In the genomic region with DNA sequence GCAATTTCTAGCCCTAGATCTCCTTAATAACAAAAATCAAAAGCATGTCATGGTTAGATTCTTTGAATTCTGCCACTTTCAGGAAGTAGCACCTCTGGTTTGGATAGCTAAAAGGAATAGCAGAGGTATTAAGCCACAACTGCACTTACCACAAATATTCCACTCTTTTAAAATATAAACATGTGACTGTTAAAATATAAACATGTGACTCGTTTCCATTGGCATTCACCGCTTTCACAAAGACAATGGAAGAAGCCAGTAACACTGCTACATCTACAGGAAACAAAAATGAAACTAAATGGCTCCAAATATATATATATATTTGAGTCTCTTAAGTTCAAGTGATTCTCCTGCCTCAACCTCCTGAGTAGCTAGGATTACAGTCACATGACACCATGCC, we compare ENCODE assay signal across 15 cellular contexts.
DNase-seq lines count a peak whose midpoint lies in the region; ATAC-seq, FAIRE-seq and TF ChIP-seq lines count a peak whose summit lies in the region.
"Had no signal": no experiment of that assay in that cellular context is flagged by ENCODE, and none has a peak within 500 bp of the region (broad histone marks: within the 10 kb centered on the region; RNA-seq: fewer than 3 reads in every experiment).

No MANE protein-coding gene starts in this region.

- H3K79me2 ChIP-seq in SK-N-SH (ENCODE audit: insufficient read depth) = no peaks in the 10 kb centered on the region

- no peak for TF ChIP-seq RAD21 in SK-N-SH (IDR thresholded peaks at IDR 0.05; ENCODE audit: low read length)

- no peak for DNase-seq in SK-N-SH
- DNase-seq in amniotic epithelial cell (ENCODE audit: low read depth) = peak; percentile 74
- peak; percentile 68 for DNase-seq in fibroblast of pulmonary artery (ENCODE audit: low read depth)
- DNase-seq in urothelium cell line (ENCODE audit: low spot score) = peak; percentile 13
- no peak for DNase-seq in HuH-7.5 (ENCODE audit: low spot score)
- DNase-seq in SKM-1 (lab: John Stamatoyannopoulos, UW; ENCODE audit: unreplicated experiment) = no peak
- DNase-seq in GM13977 (ENCODE audit: low spot score) = no peak
- DNase-seq: KG1, lower lobe of right lung, NCI-H524, Peyer's patch had no signal

- no peak for ATAC-seq in SK-N-SH treated with all-trans-retinoic acid at 6 μM for 48 hours
- ATAC-seq: GM12878, lower lobe of right lung had no signal

- TF ChIP-seq EP300 in SK-N-SH (IDR thresholded peaks at IDR 0.05; ENCODE audit: borderline replicate concordance in 1 of 2, low read depth in 1 of 2, low read length in 1 of 2) = no peak

- no peak overlapping the region for H3K4me3 ChIP-seq in SK-N-SH (ENCODE audit: low read depth in 2 of 2, low read length in 1 of 2)
- no peak overlapping the region for H3K4me3 ChIP-seq in fibroblast of pulmonary artery (replicated peaks; ENCODE audit: low read depth, low read length)
- H3K4me3 ChIP-seq: cardiac muscle cell, GM12878, lower lobe of right lung, Peyer's patch had no signal

- TF ChIP-seq CTCF in SK-N-SH (IDR thresholded peaks at IDR 0.05) = no peak
- no peak for TF ChIP-seq CTCF in fibroblast of pulmonary artery (IDR thresholded peaks at IDR 0.05; ENCODE audit: low read length, missing control alignments)
- no peak for TF ChIP-seq CTCF in GM13977 (IDR thresholded peaks at IDR 0.05; ENCODE audit: extremely low read depth, insufficient read depth, missing control alignments)

- 0 out of 2 replicates have a peak overlapping the region, but pooled peaks have one; percentile 9 for H2AFZ ChIP-seq in SK-N-SH (ENCODE audit: low read depth)

- peaks cover 7 to 8% of the 10 kb centered on the region in 2 experiments; a peak in 3 of 4 replicates for H3K4me1 ChIP-seq in SK-N-SH (ENCODE audit: control insufficient read depth in 1 of 2, insufficient read depth in 2 of 2, low read depth in 1 of 2, low read length in 1 of 2)
- H3K4me1 ChIP-seq: lower lobe of right lung, Peyer's patch had no signal

- H3K9me2 ChIP-seq in SK-N-SH = no peaks in the 10 kb centered on the region

- H3K4me2 ChIP-seq in SK-N-SH = peak overlapping the region; percentile 48

- H3K36me3 ChIP-seq in SK-N-SH (replicated peaks in 1 of 2; ENCODE audit: control insufficient read depth in 1 of 2, insufficient read depth in 2 of 2, low read length in 1 of 2) = no peaks in the 10 kb centered on the region
- H3K36me3 ChIP-seq: cardiac muscle cell, lower lobe of right lung, Peyer's patch had no signal

- H3K27ac ChIP-seq in SK-N-SH (ENCODE audit: low read depth in 2 of 2, low read length in 1 of 2) = peak overlapping the region in 1 of 2 experiments; percentile 68; a peak in 2 of 4 replicates
- H3K27ac ChIP-seq: 22Rv1, cardiac muscle cell, lower lobe of right lung, Peyer's patch had no signal

- H3K9ac ChIP-seq in SK-N-SH = peak overlapping the region; percentile 13; the same call in 1 of the 2 replicates

- H3K9me3 ChIP-seq in SK-N-SH = no peaks in the 10 kb centered on the region
- H3K9me3 ChIP-seq: lower lobe of right lung, Peyer's patch had no signal

- in situ Hi-C loops in GM13977 (cut with MboI; ENCODE audit: low pct_unique_long_range_greater_than_20kb, low sequenced_read_pairs, unreplicated experiment) = no loop called here

- 68% methylated on average over 2 of the region's 2 CpGs for WGBS in SK-N-SH (ENCODE audit: low lambda C conversion rate)

- peaks cover 15% of the 10 kb centered on the region for H3F3A ChIP-seq in SK-N-SH (replicated peaks; ENCODE audit: insufficient read depth)

- no peak for FAIRE-seq in urothelium cell line (lab: Jason Lieb, UNC)
- FAIRE-seq: GM12878 had no signal

- no peaks in the 10 kb centered on the region for H3K27me3 ChIP-seq in SK-N-SH (ENCODE audit: insufficient read depth)
- H3K27me3 ChIP-seq: cardiac muscle cell, Peyer's patch had no signal

- CTCF ChIA-PET in SK-N-SH (lab: Yijun Ruan, JAX) = no interaction called here

- POLR2A ChIA-PET in SK-N-SH (lab: Yijun Ruan, JAX) = no interaction called here

- no peaks in the 10 kb centered on the region for H4K20me1 ChIP-seq in SK-N-SH (ENCODE audit: insufficient read depth)

TF ChIP-seq in SK-N-SH, 30 proteins besides CTCF, POLR2A, EP300 and RAD21:
- TF ChIP-seq, protein P1, sequence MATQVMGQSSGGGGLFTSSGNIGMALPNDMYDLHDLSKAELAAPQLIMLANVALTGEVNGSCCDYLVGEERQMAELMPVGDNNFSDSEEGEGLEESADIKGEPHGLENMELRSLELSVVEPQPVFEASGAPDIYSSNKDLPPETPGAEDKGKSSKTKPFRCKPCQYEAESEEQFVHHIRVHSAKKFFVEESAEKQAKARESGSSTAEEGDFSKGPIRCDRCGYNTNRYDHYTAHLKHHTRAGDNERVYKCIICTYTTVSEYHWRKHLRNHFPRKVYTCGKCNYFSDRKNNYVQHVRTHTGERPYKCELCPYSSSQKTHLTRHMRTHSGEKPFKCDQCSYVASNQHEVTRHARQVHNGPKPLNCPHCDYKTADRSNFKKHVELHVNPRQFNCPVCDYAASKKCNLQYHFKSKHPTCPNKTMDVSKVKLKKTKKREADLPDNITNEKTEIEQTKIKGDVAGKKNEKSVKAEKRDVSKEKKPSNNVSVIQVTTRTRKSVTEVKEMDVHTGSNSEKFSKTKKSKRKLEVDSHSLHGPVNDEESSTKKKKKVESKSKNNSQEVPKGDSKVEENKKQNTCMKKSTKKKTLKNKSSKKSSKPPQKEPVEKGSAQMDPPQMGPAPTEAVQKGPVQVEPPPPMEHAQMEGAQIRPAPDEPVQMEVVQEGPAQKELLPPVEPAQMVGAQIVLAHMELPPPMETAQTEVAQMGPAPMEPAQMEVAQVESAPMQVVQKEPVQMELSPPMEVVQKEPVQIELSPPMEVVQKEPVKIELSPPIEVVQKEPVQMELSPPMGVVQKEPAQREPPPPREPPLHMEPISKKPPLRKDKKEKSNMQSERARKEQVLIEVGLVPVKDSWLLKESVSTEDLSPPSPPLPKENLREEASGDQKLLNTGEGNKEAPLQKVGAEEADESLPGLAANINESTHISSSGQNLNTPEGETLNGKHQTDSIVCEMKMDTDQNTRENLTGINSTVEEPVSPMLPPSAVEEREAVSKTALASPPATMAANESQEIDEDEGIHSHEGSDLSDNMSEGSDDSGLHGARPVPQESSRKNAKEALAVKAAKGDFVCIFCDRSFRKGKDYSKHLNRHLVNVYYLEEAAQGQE (IDR thresholded peaks at IDR 0.05; ENCODE audit: low read depth, low read length) = no peak
- 0 out of 2 replicates have a peak, but pooled peaks have one; percentile 3 for TF ChIP-seq FOSL2 (IDR thresholded peaks at IDR 0.05; ENCODE audit: borderline replicate concordance, low read depth)

TF ChIP-seq in SK-N-SH treated with all-trans-retinoic acid at 6 μM for 48 hours, 23 proteins besides CTCF, POLR2A, EP300 and RAD21:
- TF ChIP-seq GLIS3 (CRISPR knock-in tag; IDR thresholded peaks at IDR 0.05) (no peak), CSDC2 (CRISPR knock-in tag; IDR thresholded peaks at IDR 0.05) (no peak), RARB (CRISPR knock-in tag; IDR thresholded peaks at IDR 0.05) (no peak), SNAI2 (CRISPR knock-in tag; IDR thresholded peaks at IDR 0.05) (no peak), TOX (CRISPR knock-in tag; IDR thresholded peaks at IDR 0.05; ENCODE audit: borderline replicate concordance) (no peak), ZFP30 (CRISPR knock-in tag; IDR thresholded peaks at IDR 0.05) (no peak), ZNF70 (CRISPR knock-in tag; IDR thresholded peaks at IDR 0.05) (no peak), PPARA (CRISPR knock-in tag; IDR thresholded peaks at IDR 0.05; ENCODE audit: borderline replicate concordance) (no peak), ZC3H10 (CRISPR knock-in tag; IDR thresholded peaks at IDR 0.05) (no peak), ZNF8 (CRISPR knock-in tag; IDR thresholded peaks at IDR 0.05) (no peak)
- TF ChIP-seq, protein P2, sequence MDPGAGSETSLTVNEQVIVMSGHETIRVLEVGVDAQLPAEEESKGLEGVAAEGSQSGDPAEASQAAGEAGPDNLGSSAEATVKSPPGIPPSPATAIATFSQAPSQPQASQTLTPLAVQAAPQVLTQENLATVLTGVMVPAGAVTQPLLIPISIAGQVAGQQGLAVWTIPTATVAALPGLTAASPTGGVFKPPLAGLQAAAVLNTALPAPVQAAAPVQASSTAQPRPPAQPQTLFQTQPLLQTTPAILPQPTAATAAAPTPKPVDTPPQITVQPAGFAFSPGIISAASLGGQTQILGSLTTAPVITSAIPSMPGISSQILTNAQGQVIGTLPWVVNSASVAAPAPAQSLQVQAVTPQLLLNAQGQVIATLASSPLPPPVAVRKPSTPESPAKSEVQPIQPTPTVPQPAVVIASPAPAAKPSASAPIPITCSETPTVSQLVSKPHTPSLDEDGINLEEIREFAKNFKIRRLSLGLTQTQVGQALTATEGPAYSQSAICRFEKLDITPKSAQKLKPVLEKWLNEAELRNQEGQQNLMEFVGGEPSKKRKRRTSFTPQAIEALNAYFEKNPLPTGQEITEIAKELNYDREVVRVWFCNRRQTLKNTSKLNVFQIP (CRISPR knock-in tag; IDR thresholded peaks at IDR 0.05; ENCODE audit: borderline replicate concordance, low read depth) = no peak
- TF ChIP-seq, protein P3, sequence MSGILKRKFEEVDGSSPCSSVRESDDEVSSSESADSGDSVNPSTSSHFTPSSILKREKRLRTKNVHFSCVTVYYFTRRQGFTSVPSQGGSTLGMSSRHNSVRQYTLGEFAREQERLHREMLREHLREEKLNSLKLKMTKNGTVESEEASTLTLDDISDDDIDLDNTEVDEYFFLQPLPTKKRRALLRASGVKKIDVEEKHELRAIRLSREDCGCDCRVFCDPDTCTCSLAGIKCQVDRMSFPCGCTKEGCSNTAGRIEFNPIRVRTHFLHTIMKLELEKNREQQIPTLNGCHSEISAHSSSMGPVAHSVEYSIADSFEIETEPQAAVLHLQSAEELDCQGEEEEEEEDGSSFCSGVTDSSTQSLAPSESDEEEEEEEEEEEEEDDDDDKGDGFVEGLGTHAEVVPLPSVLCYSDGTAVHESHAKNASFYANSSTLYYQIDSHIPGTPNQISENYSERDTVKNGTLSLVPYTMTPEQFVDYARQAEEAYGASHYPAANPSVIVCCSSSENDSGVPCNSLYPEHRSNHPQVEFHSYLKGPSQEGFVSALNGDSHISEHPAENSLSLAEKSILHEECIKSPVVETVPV (CRISPR knock-in tag; IDR thresholded peaks at IDR 0.05) = no peak

Comparison
In these comparisons a context has a peak if more than half of its experiments do, and no peak if none do; other contexts are left out.
1. DNase-seq: peak in amniotic epithelial cell (single experiment), fibroblast of pulmonary artery (single experiment) and urothelium cell line (single experiment); none in SK-N-SH (single experiment), HuH-7.5 (single experiment), SKM-1 (single experiment) and GM13977 (single experiment).